25 cellular contexts compared by ENCODE assay signal in the genomic region with DNA sequence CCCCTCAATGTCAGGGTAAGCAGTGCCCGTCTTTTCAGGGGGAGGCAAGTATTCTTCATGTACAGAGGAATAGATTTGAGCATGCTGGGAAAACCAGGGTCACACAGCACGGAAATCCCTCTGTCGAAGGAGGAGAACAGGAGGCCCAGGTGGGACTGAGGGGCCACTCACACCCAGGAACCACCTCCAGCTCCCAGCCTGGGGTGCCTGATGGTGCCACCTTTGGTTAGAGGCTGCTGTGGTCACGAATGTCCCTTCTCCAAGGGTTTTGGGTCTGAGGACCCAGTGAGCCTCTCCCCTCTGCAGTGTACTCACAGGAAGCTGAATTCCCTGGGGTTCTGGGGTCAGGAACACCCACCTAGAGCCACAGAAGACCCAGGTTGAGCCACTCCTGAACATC.
DNase-seq lines count a peak whose midpoint lies in the region; ATAC-seq, FAIRE-seq and TF ChIP-seq lines count a peak whose summit lies in the region.
"Had no signal": no experiment of that assay in that cellular context is flagged by ENCODE, and none has a peak within 500 bp of the region (broad histone marks: within the 10 kb centered on the region; RNA-seq: fewer than 3 reads in every experiment).

No MANE protein-coding gene starts in this region.

- no peaks in the 10 kb centered on the region for H3K36me3 Mint-ChIP-seq in osteocyte (ENCODE audit: unreplicated experiment)
- H3K36me3 Mint-ChIP-seq: CD14-positive monocyte; CD4-positive, CD25-positive, alpha-beta regulatory T cell; CD8-positive, alpha-beta T cell had no signal

- intact Hi-C loops in Right ventricle myocardium inferior (cut with DNase I) (no loop called here), left cardiac atrium (cut with DNase I) (no loop called here), kidney (cut with DNase I) (no loop called here)

- H3K9me3 ChIP-seq in kidney (ENCODE audit: control insufficient read depth in 1 of 2, low read length in 2 of 2), result no peaks in the 10 kb centered on the region
- H3K9me3 ChIP-seq: A549, BE2C, BLaER1, Caco-2 had no signal

- no peak overlapping the region for H3K27ac Mint-ChIP-seq in osteocyte (ENCODE audit: unreplicated experiment)
- H3K27ac Mint-ChIP-seq: CD14-positive monocyte; CD4-positive, CD25-positive, alpha-beta regulatory T cell; CD8-positive, alpha-beta T cell had no signal

- H3K4me1 ChIP-seq in kidney (ENCODE audit: control insufficient read depth in 1 of 2, insufficient read depth in 1 of 2, low read depth in 1 of 2, low read length in 2 of 2), result no peaks in the 10 kb centered on the region
- H3K4me1 ChIP-seq: A549, BE2C, BLaER1, Caco-2 had no signal

- no peak for ATAC-seq in Right ventricle myocardium inferior
- ATAC-seq in left cardiac atrium, result no peak
- ATAC-seq in HG03432 (IDR thresholded peaks at IDR 0.05; ENCODE audit: unreplicated experiment), result no peak
- no peak for ATAC-seq in HG03378 (IDR thresholded peaks at IDR 0.05; ENCODE audit: unreplicated experiment)
- no peak for ATAC-seq in stimulated activated naive CD8-positive, alpha-beta T cell treated with anti-CD3 and anti-CD28 coated beads, Interleukin-15, Interleukin-2, amounts not matched to agents 100 U/mL and 50 U/mL, for 24 hours
- ATAC-seq: A549; CD8-positive, alpha-beta T cell had no signal

- H3K36me3 ChIP-seq in kidney (ENCODE audit: control insufficient read depth in 1 of 2, insufficient read depth in 2 of 2, low read length in 2 of 2), result no peaks in the 10 kb centered on the region
- H3K36me3 ChIP-seq: BE2C, BLaER1 had no signal

- FAIRE-seq in kidney (lab: Jason Lieb, UNC), result no peak
- FAIRE-seq: A549, D721Med, G401.6, GM12891, GM19239 had no signal

- TF ChIP-seq CTCF in kidney (IDR thresholded peaks at IDR 0.05; ENCODE audit: borderline replicate concordance, extremely low read depth, insufficient read depth), result no peak
- TF ChIP-seq CTCF in osteocyte (IDR thresholded peaks at IDR 0.05), result no peak

- H3K4me3 ChIP-seq in kidney (ENCODE audit: low read length in 2 of 2), result no peak overlapping the region
- H3K4me3 ChIP-seq: A549, BLaER1 had no signal

- peaks cover 29% of the 10 kb centered on the region for H3K9me3 Mint-ChIP-seq in osteocyte (ENCODE audit: unreplicated experiment)
- H3K9me3 Mint-ChIP-seq: CD4-positive, CD25-positive, alpha-beta regulatory T cell; CD8-positive, alpha-beta T cell had no signal

- no peak overlapping the region for H3K4me3 Mint-ChIP-seq in osteocyte (ENCODE audit: unreplicated experiment)
- H3K4me3 Mint-ChIP-seq: CD14-positive monocyte; CD4-positive, CD25-positive, alpha-beta regulatory T cell; CD8-positive, alpha-beta T cell had no signal

- no peak overlapping the region for H3K9ac ChIP-seq in kidney (ENCODE audit: low read length in 2 of 2)
- H3K9ac ChIP-seq: BLaER1 had no signal

- DNase-seq in Right ventricle myocardium inferior (ENCODE audit: missing footprints) (peak; percentile 4), left cardiac atrium (no peak), kidney (peak; percentile 6), osteocyte (ENCODE audit: extremely low spot score, unreplicated experiment) (peak; percentile 74), ureter (ENCODE audit: low spot score) (peak; percentile 22)
- no peak for DNase-seq in stimulated activated naive CD8-positive, alpha-beta T cell treated with anti-CD3 and anti-CD28 coated beads, Interleukin-15, Interleukin-2, amounts not matched to agents 100 U/mL and 50 U/mL, for 24 hours
- DNase-seq: ACHN; BE2C; C1 segment of cervical spinal cord; Caco-2; Calu3; CD4-positive, CD25-positive, alpha-beta regulatory T cell; DMS79 treated with DMSO at 0.1 percent for 48 hours; GF-D8 had no signal

- no peaks in the 10 kb centered on the region for H3K4me1 Mint-ChIP-seq in osteocyte (ENCODE audit: unreplicated experiment)
- H3K4me1 Mint-ChIP-seq: CD14-positive monocyte; CD4-positive, CD25-positive, alpha-beta regulatory T cell had no signal

- H3K27me3 Mint-ChIP-seq in osteocyte (ENCODE audit: unreplicated experiment), result no peaks in the 10 kb centered on the region

- no peak overlapping the region for H3K27ac ChIP-seq in kidney (ENCODE audit: low read depth in 2 of 2, low read length in 2 of 2)
- H3K27ac ChIP-seq: 22Rv1, A549, BLaER1 had no signal

Comparison
In these comparisons a context has a peak if more than half of its experiments do, and no peak if none do; other contexts are left out.
1. DNase-seq: peak in Right ventricle myocardium inferior (single experiment), kidney (single experiment), osteocyte (single experiment) and ureter (single experiment); none in left cardiac atrium (single experiment) and stimulated activated naive CD8-positive, alpha-beta T cell treated with anti-CD3 and anti-CD28 coated beads, Interleukin-15, Interleukin-2, amounts not matched to agents 100 U/mL and 50 U/mL, for 24 hours (single experiment).